In the genomic region with DNA sequence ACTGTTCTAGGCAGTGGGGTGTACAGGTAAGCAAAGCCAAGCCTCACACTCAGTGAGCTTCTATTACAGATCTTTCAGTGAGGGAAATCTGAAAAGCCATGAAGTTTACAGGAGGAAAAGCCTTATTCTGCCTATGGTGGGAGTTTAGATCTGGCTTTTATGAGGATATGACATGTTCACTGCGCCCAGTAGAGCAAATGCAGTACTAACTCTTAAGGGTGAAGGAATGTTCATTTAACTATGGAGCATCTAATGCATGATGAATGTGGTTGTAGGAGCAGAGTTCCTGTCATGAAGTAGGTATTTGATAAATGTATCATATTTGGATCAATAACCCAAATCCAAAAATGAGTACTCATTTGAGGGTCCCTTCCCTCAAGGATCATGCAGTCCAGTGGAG, we compare ENCODE assay signal across 22 cellular contexts.
DNase-seq lines count a peak whose midpoint lies in the region; ATAC-seq and TF ChIP-seq lines count a peak whose summit lies in the region.
"Had no signal": no experiment of that assay in that cellular context is flagged by ENCODE, and none has a peak within 500 bp of the region (broad histone marks: within the 10 kb centered on the region; RNA-seq: fewer than 3 reads in every experiment).

No MANE protein-coding gene starts in this region.

- H3K27ac ChIP-seq in left ventricle myocardium inferior (replicated peaks) (peak overlapping the region; percentile 73), right atrium auricular region (no peak overlapping the region)
- H3K27ac ChIP-seq: BLaER1, KMS-11, PC-9 had no signal

- H3K27me3 ChIP-seq in left ventricle myocardium inferior (ENCODE audit: low read depth) = no peaks in the 10 kb centered on the region
- no peaks in the 10 kb centered on the region for H3K27me3 ChIP-seq in right atrium auricular region
- H3K27me3 ChIP-seq: BLaER1 had no signal

- H3K4me1 ChIP-seq in left ventricle myocardium inferior = peaks cover 15% of the 10 kb centered on the region
- H3K4me1 ChIP-seq in right atrium auricular region = peaks cover 0 to 11% of the 10 kb centered on the region in 2 donors
- H3K4me1 ChIP-seq: BLaER1 had no signal

- no peak for ATAC-seq in HG02623 (IDR thresholded peaks at IDR 0.05; ENCODE audit: unreplicated experiment)
- ATAC-seq: GM12878 had no signal

- H3K9me3 ChIP-seq in left ventricle myocardium inferior (replicated peaks) (no peaks in the 10 kb centered on the region), right atrium auricular region (no peaks in the 10 kb centered on the region)
- H3K9me3 ChIP-seq: BLaER1 had no signal

- H3K4me3 ChIP-seq in left ventricle myocardium inferior = no peak overlapping the region
- H3K4me3 ChIP-seq in right atrium auricular region = no peak overlapping the region
- H3K4me3 ChIP-seq in fibroblast of villous mesenchyme (ENCODE audit: low read depth, low read length) = no peak overlapping the region
- H3K4me3 ChIP-seq in foreskin fibroblast (ENCODE audit: low read depth in 1 of 2, low read length in 2 of 2) = no peak overlapping the region
- H3K4me3 ChIP-seq: BLaER1, GM12878, PC-9 had no signal

- intact Hi-C loops in left ventricle myocardium inferior (cut with micrococcal nuclease) = no loop called here

- no peak for DNase-seq in left ventricle myocardium inferior
- DNase-seq in right atrium auricular region (ENCODE audit: low spot score) = no peak
- peak; percentile 7 for DNase-seq in M059J (ENCODE audit: low read depth)
- DNase-seq in fibroblast of villous mesenchyme (ENCODE audit: low read depth) = peak; percentile 54
- no peak for DNase-seq in foreskin fibroblast
- no peak for DNase-seq in NCI-H1417 (lab: John Stamatoyannopoulos, UW)
- DNase-seq: CD4-positive, alpha-beta T cell; COR-L47; DMS79 treated with DMSO at 0.1 percent for 48 hours; H7; MV-4-11; NCI-H1105 treated with DMSO at 0.1 percent for 48 hours; NCI-H1694; NCI-H446; NCI-H526; RPMI8226; SIG-M5 had no signal

- H3K36me3 ChIP-seq in left ventricle myocardium inferior = no peaks in the 10 kb centered on the region
- H3K36me3 ChIP-seq in right atrium auricular region = no peaks in the 10 kb centered on the region
- H3K36me3 ChIP-seq: BLaER1 had no signal

- TF ChIP-seq CTCF in left ventricle myocardium inferior (IDR thresholded peaks at IDR 0.05; ENCODE audit: borderline replicate concordance) (no peak), right atrium auricular region (IDR thresholded peaks at IDR 0.05) (no peak), fibroblast of villous mesenchyme (IDR thresholded peaks at IDR 0.05; ENCODE audit: insufficient read depth, low read depth, low read length) (no peak), foreskin fibroblast (IDR thresholded peaks at IDR 0.05; ENCODE audit: low read depth, low read length) (no peak)

Comparison
In these comparisons a context has a peak if more than half of its experiments do, and no peak if none do; other contexts are left out.
1. DNase-seq: peak in M059J (single experiment) and fibroblast of villous mesenchyme (single experiment); none in left ventricle myocardium inferior (single experiment), right atrium auricular region (single experiment), foreskin fibroblast (0 of 2) and NCI-H1417 (0 of 3).